1 cellular context compared by ENCODE assay signal in genomic region chr9:91589101-91589553, GRCh38.
TF ChIP-seq lines count a peak whose summit lies in the region.

No MANE protein-coding gene starts in this region.

TF ChIP-seq in GM12878, 131 proteins besides CTCF, POLR2A, EP300 and RAD21 (continued from another document):
- TF ChIP-seq RELB (IDR thresholded peaks at IDR 0.05; ENCODE audit: low read depth) (peak; percentile 45; the same call in 1 of the 2 replicates), ETV6 (conservative IDR thresholded peaks at IDR 0.05 in 1 of 2, IDR thresholded peaks at IDR 0.05 in 1 of 2; ENCODE audit: borderline replicate concordance in 1 of 2, low read depth in 1 of 2) (no peak), RB1 (IDR thresholded peaks at IDR 0.05; ENCODE audit: borderline replicate concordance) (no peak), YY1 (IDR thresholded peaks at IDR 0.05; ENCODE audit: low read depth, low read length) (peak; percentile 21; the same call in 1 of the 2 replicates), IKZF2 (IDR thresholded peaks at IDR 0.05) (no peak), CEBPZ (IDR thresholded peaks at IDR 0.05; ENCODE audit: low read depth, low read length) (no peak)
